ENCODE assay signal across 1 cellular context in genomic region chr7:8143151-8143874, GRCh38.
TF ChIP-seq lines count a peak whose summit lies in the region.

No MANE protein-coding gene starts in this region.

TF ChIP-seq in GM12878, 131 proteins besides CTCF, POLR2A, EP300 and RAD21 (continued from another document):
- TF ChIP-seq, protein P1, sequence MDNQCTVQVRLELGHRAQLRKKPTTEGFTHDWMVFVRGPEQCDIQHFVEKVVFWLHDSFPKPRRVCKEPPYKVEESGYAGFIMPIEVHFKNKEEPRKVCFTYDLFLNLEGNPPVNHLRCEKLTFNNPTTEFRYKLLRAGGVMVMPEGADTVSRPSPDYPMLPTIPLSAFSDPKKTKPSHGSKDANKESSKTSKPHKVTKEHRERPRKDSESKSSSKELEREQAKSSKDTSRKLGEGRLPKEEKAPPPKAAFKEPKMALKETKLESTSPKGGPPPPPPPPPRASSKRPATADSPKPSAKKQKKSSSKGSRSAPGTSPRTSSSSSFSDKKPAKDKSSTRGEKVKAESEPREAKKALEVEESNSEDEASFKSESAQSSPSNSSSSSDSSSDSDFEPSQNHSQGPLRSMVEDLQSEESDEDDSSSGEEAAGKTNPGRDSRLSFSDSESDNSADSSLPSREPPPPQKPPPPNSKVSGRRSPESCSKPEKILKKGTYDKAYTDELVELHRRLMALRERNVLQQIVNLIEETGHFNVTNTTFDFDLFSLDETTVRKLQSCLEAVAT (IDR thresholded peaks at IDR 0.05) = peak; percentile 43; the same call in 1 of the 2 replicates
- no peak for TF ChIP-seq MEF2A (IDR thresholded peaks at IDR 0.05; ENCODE audit: insufficient read depth, low read depth, low read length)
- no peak for TF ChIP-seq EZH2 (IDR thresholded peaks at IDR 0.05; ENCODE audit: borderline replicate concordance, control insufficient read depth, low read depth, low read length)
- peak; percentile 26; the same call in 1 of the 2 replicates for TF ChIP-seq NR2F1 (conservative IDR thresholded peaks at IDR 0.05)
- TF ChIP-seq EED (IDR thresholded peaks at IDR 0.05; ENCODE audit: low read depth) = peak; percentile 40
- TF ChIP-seq, protein P2, sequence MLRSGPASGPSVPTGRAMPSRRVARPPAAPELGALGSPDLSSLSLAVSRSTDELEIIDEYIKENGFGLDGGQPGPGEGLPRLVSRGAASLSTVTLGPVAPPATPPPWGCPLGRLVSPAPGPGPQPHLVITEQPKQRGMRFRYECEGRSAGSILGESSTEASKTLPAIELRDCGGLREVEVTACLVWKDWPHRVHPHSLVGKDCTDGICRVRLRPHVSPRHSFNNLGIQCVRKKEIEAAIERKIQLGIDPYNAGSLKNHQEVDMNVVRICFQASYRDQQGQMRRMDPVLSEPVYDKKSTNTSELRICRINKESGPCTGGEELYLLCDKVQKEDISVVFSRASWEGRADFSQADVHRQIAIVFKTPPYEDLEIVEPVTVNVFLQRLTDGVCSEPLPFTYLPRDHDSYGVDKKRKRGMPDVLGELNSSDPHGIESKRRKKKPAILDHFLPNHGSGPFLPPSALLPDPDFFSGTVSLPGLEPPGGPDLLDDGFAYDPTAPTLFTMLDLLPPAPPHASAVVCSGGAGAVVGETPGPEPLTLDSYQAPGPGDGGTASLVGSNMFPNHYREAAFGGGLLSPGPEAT (IDR thresholded peaks at IDR 0.05; ENCODE audit: low read depth) = peak; percentile 66
- TF ChIP-seq, protein P3, sequence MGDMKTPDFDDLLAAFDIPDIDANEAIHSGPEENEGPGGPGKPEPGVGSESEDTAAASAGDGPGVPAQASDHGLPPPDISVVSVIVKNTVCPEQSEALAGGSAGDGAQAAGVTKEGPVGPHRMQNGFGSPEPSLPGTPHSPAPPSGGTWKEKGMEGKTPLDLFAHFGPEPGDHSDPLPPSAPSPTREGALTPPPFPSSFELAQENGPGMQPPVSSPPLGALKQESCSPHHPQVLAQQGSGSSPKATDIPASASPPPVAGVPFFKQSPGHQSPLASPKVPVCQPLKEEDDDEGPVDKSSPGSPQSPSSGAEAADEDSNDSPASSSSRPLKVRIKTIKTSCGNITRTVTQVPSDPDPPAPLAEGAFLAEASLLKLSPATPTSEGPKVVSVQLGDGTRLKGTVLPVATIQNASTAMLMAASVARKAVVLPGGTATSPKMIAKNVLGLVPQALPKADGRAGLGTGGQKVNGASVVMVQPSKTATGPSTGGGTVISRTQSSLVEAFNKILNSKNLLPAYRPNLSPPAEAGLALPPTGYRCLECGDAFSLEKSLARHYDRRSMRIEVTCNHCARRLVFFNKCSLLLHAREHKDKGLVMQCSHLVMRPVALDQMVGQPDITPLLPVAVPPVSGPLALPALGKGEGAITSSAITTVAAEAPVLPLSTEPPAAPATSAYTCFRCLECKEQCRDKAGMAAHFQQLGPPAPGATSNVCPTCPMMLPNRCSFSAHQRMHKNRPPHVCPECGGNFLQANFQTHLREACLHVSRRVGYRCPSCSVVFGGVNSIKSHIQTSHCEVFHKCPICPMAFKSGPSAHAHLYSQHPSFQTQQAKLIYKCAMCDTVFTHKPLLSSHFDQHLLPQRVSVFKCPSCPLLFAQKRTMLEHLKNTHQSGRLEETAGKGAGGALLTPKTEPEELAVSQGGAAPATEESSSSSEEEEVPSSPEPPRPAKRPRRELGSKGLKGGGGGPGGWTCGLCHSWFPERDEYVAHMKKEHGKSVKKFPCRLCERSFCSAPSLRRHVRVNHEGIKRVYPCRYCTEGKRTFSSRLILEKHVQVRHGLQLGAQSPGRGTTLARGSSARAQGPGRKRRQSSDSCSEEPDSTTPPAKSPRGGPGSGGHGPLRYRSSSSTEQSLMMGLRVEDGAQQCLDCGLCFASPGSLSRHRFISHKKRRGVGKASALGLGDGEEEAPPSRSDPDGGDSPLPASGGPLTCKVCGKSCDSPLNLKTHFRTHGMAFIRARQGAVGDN (IDR thresholded peaks at IDR 0.05) = peak; percentile 37; the same call in 1 of the 2 replicates
- peak; percentile 78; the same call in 1 of the 2 replicates for TF ChIP-seq SPI1 (IDR thresholded peaks at IDR 0.05; ENCODE audit: borderline replicate concordance, insufficient read depth, low read depth, low read length)
- TF ChIP-seq ZNF207 (IDR thresholded peaks at IDR 0.05; ENCODE audit: borderline replicate concordance) = peak; percentile 39; the same call in 1 of the 2 replicates
- 0 out of 2 replicates have a peak, but pooled peaks have one; percentile 2 for TF ChIP-seq CBX5 (IDR thresholded peaks at IDR 0.05; ENCODE audit: low read depth)
- TF ChIP-seq, protein P4, sequence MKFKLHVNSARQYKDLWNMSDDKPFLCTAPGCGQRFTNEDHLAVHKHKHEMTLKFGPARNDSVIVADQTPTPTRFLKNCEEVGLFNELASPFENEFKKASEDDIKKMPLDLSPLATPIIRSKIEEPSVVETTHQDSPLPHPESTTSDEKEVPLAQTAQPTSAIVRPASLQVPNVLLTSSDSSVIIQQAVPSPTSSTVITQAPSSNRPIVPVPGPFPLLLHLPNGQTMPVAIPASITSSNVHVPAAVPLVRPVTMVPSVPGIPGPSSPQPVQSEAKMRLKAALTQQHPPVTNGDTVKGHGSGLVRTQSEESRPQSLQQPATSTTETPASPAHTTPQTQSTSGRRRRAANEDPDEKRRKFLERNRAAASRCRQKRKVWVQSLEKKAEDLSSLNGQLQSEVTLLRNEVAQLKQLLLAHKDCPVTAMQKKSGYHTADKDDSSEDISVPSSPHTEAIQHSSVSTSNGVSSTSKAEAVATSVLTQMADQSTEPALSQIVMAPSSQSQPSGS (IDR thresholded peaks at IDR 0.05; ENCODE audit: low read length) = peak; percentile 72
- peak; percentile 31; the same call in 1 of the 2 replicates for TF ChIP-seq MTA2 (IDR thresholded peaks at IDR 0.05; ENCODE audit: low read depth)
- TF ChIP-seq, protein P5, sequence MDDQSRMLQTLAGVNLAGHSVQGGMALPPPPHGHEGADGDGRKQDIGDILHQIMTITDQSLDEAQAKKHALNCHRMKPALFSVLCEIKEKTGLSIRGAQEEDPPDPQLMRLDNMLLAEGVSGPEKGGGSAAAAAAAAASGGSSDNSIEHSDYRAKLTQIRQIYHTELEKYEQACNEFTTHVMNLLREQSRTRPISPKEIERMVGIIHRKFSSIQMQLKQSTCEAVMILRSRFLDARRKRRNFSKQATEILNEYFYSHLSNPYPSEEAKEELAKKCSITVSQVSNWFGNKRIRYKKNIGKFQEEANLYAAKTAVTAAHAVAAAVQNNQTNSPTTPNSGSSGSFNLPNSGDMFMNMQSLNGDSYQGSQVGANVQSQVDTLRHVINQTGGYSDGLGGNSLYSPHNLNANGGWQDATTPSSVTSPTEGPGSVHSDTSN (IDR thresholded peaks at IDR 0.05; ENCODE audit: insufficient replicate concordance, low read depth, low read length) = no peak
- TF ChIP-seq TCF7 (IDR thresholded peaks at IDR 0.05; ENCODE audit: borderline replicate concordance) = no peak
- TF ChIP-seq NBN (IDR thresholded peaks at IDR 0.05) = peak; percentile 64
- TF ChIP-seq FOXM1 (IDR thresholded peaks at IDR 0.05; ENCODE audit: low read depth, low read length) = peak; percentile 36
- peak; percentile 63; the same call in 1 of the 2 replicates for TF ChIP-seq RUNX3 (IDR thresholded peaks at IDR 0.05; ENCODE audit: low read length)
